8 cellular contexts compared by ENCODE assay signal in genomic region chr18:5073026-5073944, GRCh38.
DNase-seq lines count a peak whose midpoint lies in the region; ATAC-seq, FAIRE-seq and TF ChIP-seq lines count a peak whose summit lies in the region.

No MANE protein-coding gene starts in this region.

- 42% methylated on average over 9 of the region's 9 CpGs; no CpG with 5 or more reads in 1 of the 2 experiments for WGBS in H1 (ENCODE audit: extremely low coverage in 1 of 2, insufficient coverage in 1 of 2, insufficient read length in 1 of 2, insufficient replicate concordance in 2 of 2, low coverage in 1 of 2, low lambda C conversion rate in 2 of 2, missing lambda C conversion rate in 1 of 2), 2 experiments
- WGBS in stomach, 5 donors: 30 to 46% (median 38%) methylated on average over 9 of the region's 9 CpGs

- H2AK5ac ChIP-seq in H1 (ENCODE audit: low read depth, low read length): no peak overlapping the region

- CTCF ChIA-PET in H1 (lab: Charles Lee; ENCODE audit: partially characterized antibody): interaction anchor here (0.6 to 3.1 kb wide), 28 partner anchors 8 to 1860 kb away, joined by 3 to 12 read pairs (median 3); no protein-coding TSS in a partner anchor

- intact Hi-C loops in stomach (cut with DNase I; ENCODE audit: low total_unique reads): no loop called here

- no peaks in the 10 kb centered on the region for H3K36me3 Mint-ChIP-seq in nephron (ENCODE audit: low read depth)

- no peak overlapping the region for H4K8ac ChIP-seq in H1 (ENCODE audit: extremely low read depth, insufficient read depth, low read length)

- H3K27ac ChIP-seq in H1 (ENCODE audit: low read depth, low read length) (no peak overlapping the region), stomach (no peak overlapping the region)

- no peak overlapping the region for H3K56ac ChIP-seq in H1 (replicated peaks; ENCODE audit: insufficient read length, low read depth, low read length)

- H3K36me3 ChIP-seq in H1 (ENCODE audit: control insufficient read depth in 2 of 4, insufficient read depth in 4 of 4, low read length in 3 of 4) (no peaks in the 10 kb centered on the region), stomach (no peaks in the 10 kb centered on the region)

- no peak overlapping the region for H2AFZ ChIP-seq in H1 (ENCODE audit: low read length)

- H3K4me2 ChIP-seq in H1 (ENCODE audit: insufficient read depth in 1 of 2, low read depth in 2 of 2, low read length in 2 of 2): no peak overlapping the region

- no peaks in the 10 kb centered on the region for H3K23me2 ChIP-seq in H1 (ENCODE audit: low read depth, low read length)

- peak; percentile 94 for FAIRE-seq in H1 (lab: Jason Lieb, UNC)

- H3K18ac ChIP-seq in H1 (ENCODE audit: extremely low read depth, low read length): no peak overlapping the region

- H3K9me3 ChIP-seq in H1 (ENCODE audit: insufficient read depth in 2 of 2, low read depth in 1 of 2, low read length in 1 of 2) (no peaks in the 10 kb centered on the region), stomach (no peaks in the 10 kb centered on the region)

- no peak overlapping the region for H3K4me3 Mint-ChIP-seq in nephron

- H3K4me1 ChIP-seq in H1 (replicated peaks in 1 of 4; ENCODE audit: control insufficient read depth in 3 of 4, insufficient read depth in 4 of 4, low read length in 3 of 4) (no peaks in the 10 kb centered on the region), stomach (no peaks in the 10 kb centered on the region)

- no peak overlapping the region for H2BK120ac ChIP-seq in H1 (replicated peaks; ENCODE audit: low read depth, low read length)

- H3K79me2 ChIP-seq in H1 (ENCODE audit: control insufficient read depth in 1 of 2, insufficient read depth in 2 of 2, low read length in 2 of 2): no peaks in the 10 kb centered on the region

- peak; percentile 14 to 82 (median 63) for TF ChIP-seq CTCF in H1 (IDR thresholded peaks at IDR 0.05; ENCODE audit: control extremely low read depth in 1 of 3, insufficient read depth in 1 of 3, low read depth in 1 of 3, low read length in 3 of 3)
- TF ChIP-seq CTCF in nephron (IDR thresholded peaks at IDR 0.05; ENCODE audit: unreplicated experiment in 3 of 3): peak; percentile 55 to 75 (median 57)
- peak in 3 of 7 experiments; percentile 8 to 36 (median 21) for TF ChIP-seq CTCF in stomach (IDR thresholded peaks at IDR 0.05)

- no peak overlapping the region for H3K23ac ChIP-seq in H1 (ENCODE audit: insufficient read length)

- H4K20me1 ChIP-seq in H1 (replicated peaks in 1 of 2; ENCODE audit: control insufficient read depth in 1 of 2, insufficient read depth in 2 of 2, low read length in 2 of 2): no peaks in the 10 kb centered on the region

- H3K27me3 ChIP-seq in H1 (replicated peaks in 1 of 4; ENCODE audit: control insufficient read depth in 3 of 4, extremely low read depth in 1 of 4, insufficient read depth in 3 of 4, low read length in 3 of 4) (no peaks in the 10 kb centered on the region; a peak in 1 of 7 replicates), stomach (no peaks in the 10 kb centered on the region)

- TF ChIP-seq RAD21 in H1 (IDR thresholded peaks at IDR 0.05 in 1 of 2, conservative IDR thresholded peaks at IDR 0.05 in 1 of 2; ENCODE audit: low read depth in 2 of 2, low read length in 2 of 2): peak; percentile 94 to 98

- no peak overlapping the region for H3K27ac Mint-ChIP-seq in nephron

- H3K4me1 Mint-ChIP-seq in nephron: no peaks in the 10 kb centered on the region

- no peak overlapping the region for H3K9ac ChIP-seq in H1 (replicated peaks in 1 of 4; ENCODE audit: extremely low read depth in 1 of 4, low read depth in 3 of 4, low read length in 3 of 4)

- H3K79me1 ChIP-seq in H1 (ENCODE audit: low read depth, low read length): no peaks in the 10 kb centered on the region

- peak; percentile 75 for ATAC-seq in GM21360 (IDR thresholded peaks at IDR 0.05; ENCODE audit: unreplicated experiment)

- no peak overlapping the region for H4K5ac ChIP-seq in H1 (ENCODE audit: insufficient read length, low read depth, low read length)

- no peaks in the 10 kb centered on the region for H3K27me3 Mint-ChIP-seq in nephron (ENCODE audit: low read depth)

- H2BK15ac ChIP-seq in H1 (ENCODE audit: low read length): no peak overlapping the region

- POLR2A ChIA-PET in H1 (lab: Charles Lee; ENCODE audit: partially characterized antibody): interaction anchor here (1.0 kb wide), 1 partner anchor 88 kb away, joined by 3 read pairs; no protein-coding TSS in a partner anchor

- H3K14ac ChIP-seq in H1 (ENCODE audit: insufficient read length): no peak overlapping the region

- H3K4ac ChIP-seq in H1 (replicated peaks; ENCODE audit: insufficient read length, low read depth, low read length): no peak overlapping the region

- H3K9me3 Mint-ChIP-seq in nephron: no peaks in the 10 kb centered on the region

- H2BK12ac ChIP-seq in H1 (ENCODE audit: low read depth, low read length): no peak overlapping the region

- H2BK5ac ChIP-seq in H1 (ENCODE audit: low read depth, low read length): no peak overlapping the region

- H4K91ac ChIP-seq in H1 (replicated peaks; ENCODE audit: insufficient read length, low read length): no peak overlapping the region

- DNase-seq in EL (peak; percentile 1), RKO (ENCODE audit: low spot score) (peak; percentile 65), H1 (ENCODE audit: low read depth in 1 of 2, low spot score in 2 of 2) (peak in 1 of 2 experiments; percentile 52), stomach (no peak)
- DNase-seq in Jurkat, Clone E6-1 (ENCODE audit: low read depth, low spot score): peak; percentile 48
- no peak for DNase-seq in central memory CD4-positive, alpha-beta T cell

- TF ChIP-seq POLR2A in H1 (IDR thresholded peaks at IDR 0.05; ENCODE audit: control extremely low read depth in 1 of 2, low read depth in 2 of 2, low read length in 2 of 2): no peak
- TF ChIP-seq POLR2A in stomach (IDR thresholded peaks at IDR 0.05): no peak

- TF ChIP-seq EP300 in H1 (IDR thresholded peaks at IDR 0.05; ENCODE audit: borderline replicate concordance in 1 of 2, low read depth in 2 of 2, low read length in 2 of 2) (no peak), stomach (IDR thresholded peaks at IDR 0.05) (no peak)

- no peak overlapping the region for H3K4me3 ChIP-seq in Jurkat, Clone E6-1 (ENCODE audit: low read length)
- no peak overlapping the region for H3K4me3 ChIP-seq in H1 (ENCODE audit: extremely low read depth in 1 of 4, insufficient read depth in 2 of 4, low read depth in 3 of 4, low read length in 4 of 4)
- H3K4me3 ChIP-seq in stomach: no peak overlapping the region

- no peak overlapping the region for H2BK20ac ChIP-seq in H1 (ENCODE audit: low read length)

TF ChIP-seq in H1, 55 proteins besides CTCF, POLR2A, EP300 and RAD21:
- peak; percentile 50; the same call in 1 of the 2 replicates for TF ChIP-seq JUND (IDR thresholded peaks at IDR 0.05; ENCODE audit: low read length)
- TF ChIP-seq RBBP5 (IDR thresholded peaks at IDR 0.05; ENCODE audit: borderline replicate concordance, low read depth, low read length): no peak
- TF ChIP-seq ASH2L (IDR thresholded peaks at IDR 0.05; ENCODE audit: low read length): no peak
- TF ChIP-seq, protein P1, sequence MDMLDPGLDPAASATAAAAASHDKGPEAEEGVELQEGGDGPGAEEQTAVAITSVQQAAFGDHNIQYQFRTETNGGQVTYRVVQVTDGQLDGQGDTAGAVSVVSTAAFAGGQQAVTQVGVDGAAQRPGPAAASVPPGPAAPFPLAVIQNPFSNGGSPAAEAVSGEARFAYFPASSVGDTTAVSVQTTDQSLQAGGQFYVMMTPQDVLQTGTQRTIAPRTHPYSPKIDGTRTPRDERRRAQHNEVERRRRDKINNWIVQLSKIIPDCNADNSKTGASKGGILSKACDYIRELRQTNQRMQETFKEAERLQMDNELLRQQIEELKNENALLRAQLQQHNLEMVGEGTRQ (IDR thresholded peaks at IDR 0.05; ENCODE audit: low read length): no peak
- no peak for TF ChIP-seq RFX5 (IDR thresholded peaks at IDR 0.05; ENCODE audit: borderline replicate concordance, low read depth, low read length)
- TF ChIP-seq, protein P2, sequence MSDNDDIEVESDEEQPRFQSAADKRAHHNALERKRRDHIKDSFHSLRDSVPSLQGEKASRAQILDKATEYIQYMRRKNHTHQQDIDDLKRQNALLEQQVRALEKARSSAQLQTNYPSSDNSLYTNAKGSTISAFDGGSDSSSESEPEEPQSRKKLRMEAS (IDR thresholded peaks at IDR 0.05): peak; percentile 37; the same call in 1 of the 2 replicates
- peak; percentile 37; the same call in 1 of the 2 replicates for TF ChIP-seq CEBPB (IDR thresholded peaks at IDR 0.05; ENCODE audit: low read depth, low read length)
- no peak for TF ChIP-seq TEAD4 (IDR thresholded peaks at IDR 0.05; ENCODE audit: low read depth, low read length)
TF ChIP-seq in H1: peak in this region for 3.

Comparison
In these comparisons a context has a peak if more than half of its experiments do, and no peak if none do; other contexts are left out.
1. DNase-seq: peak in EL (single experiment), Jurkat, Clone E6-1 (single experiment) and RKO (single experiment); none in central memory CD4-positive, alpha-beta T cell (single experiment) and stomach (single experiment).